ENCODE assay signal across 9 cellular contexts in genomic region chr2:231396058-231396821, GRCh38. TPM values are rescaled to one million over a fixed set of nuclear protein-coding genes. Genes with fewer than 3 reads are reported as not detected.
A peak's percentile ranks its signal among the peaks of the same experiment; 100 is the strongest.
DNase-seq lines count a peak whose midpoint lies in the region; ATAC-seq and TF ChIP-seq lines count a peak whose summit lies in the region.
"Had no signal": no experiment of that assay in that cellular context is flagged by ENCODE, and none has a peak within 500 bp of the region (broad histone marks: within the 10 kb centered on the region; RNA-seq: fewer than 3 reads in every experiment).

No MANE protein-coding gene starts in this region.

- peaks cover 38% of the 10 kb centered on the region for H3K4me1 Mint-ChIP-seq in activated CD8-positive, alpha-beta T cell treated with anti-CD3 and anti-CD28 coated beads, Interleukin-2, amount 10 ng/mL, durations not matched to agents 7 days and 5 days (ENCODE audit: low read depth)
- H3K4me1 Mint-ChIP-seq in activated CD4-positive, alpha-beta memory T cell treated with anti-CD3 and anti-CD28 coated beads for 36 hours (ENCODE audit: low read depth) = peaks cover 17% of the 10 kb centered on the region

- DNase-seq in GM13976 (ENCODE audit: low spot score) (peak; percentile 60), middle frontal gyrus (ENCODE audit: extremely low spot score, low spot score) (no peak)
- no peak for DNase-seq in activated CD8-positive, alpha-beta T cell treated with anti-CD3 and anti-CD28 coated beads, Interleukin-2, amount 10 ng/mL, durations not matched to agents 7 days and 5 days
- DNase-seq in activated CD4-positive, alpha-beta memory T cell treated with anti-CD3 and anti-CD28 coated beads for 36 hours = no peak
- DNase-seq in effector CD8-positive, alpha-beta T cell (lab: John Stamatoyannopoulos, UW) = no peak
- DNase-seq: activated CD4-positive, alpha-beta T cell treated with anti-CD3 and anti-CD28 coated beads, Interleukin-2, amount 50 U/mL, for 1 hour had no signal

- TF ChIP-seq CTCF in GM13976 (IDR thresholded peaks at IDR 0.05; ENCODE audit: borderline replicate concordance, control extremely low read depth, extremely low read depth, insufficient read depth, missing control alignments) = no peak

- no peaks in the 10 kb centered on the region for H3K9me3 Mint-ChIP-seq in activated CD8-positive, alpha-beta T cell treated with anti-CD3 and anti-CD28 coated beads, Interleukin-2, amount 10 ng/mL, durations not matched to agents 7 days and 5 days (ENCODE audit: insufficient read depth)
- no peaks in the 10 kb centered on the region for H3K9me3 Mint-ChIP-seq in activated CD4-positive, alpha-beta memory T cell treated with anti-CD3 and anti-CD28 coated beads for 36 hours

- H3K36me3 ChIP-seq in iPS-18a (ENCODE audit: control insufficient read depth, low read depth, low read length) = peaks cover 13% of the 10 kb centered on the region

- H3K9me3 ChIP-seq in iPS-18a (ENCODE audit: control insufficient read depth, low read depth, low read length) = no peaks in the 10 kb centered on the region

- POLR2A ChIA-PET in activated CD8-positive, alpha-beta T cell treated with anti-CD3 and anti-CD28 coated beads, Interleukin-2, amount 10 ng/mL, durations not matched to agents 7 days and 5 days (lab: Charles Lee) = no interaction called here
- POLR2A ChIA-PET in activated CD4-positive, alpha-beta memory T cell treated with anti-CD3 and anti-CD28 coated beads for 36 hours (lab: Charles Lee) = no interaction called here

- H3K4me3 ChIP-seq in iPS-18a (ENCODE audit: low read length) (peak overlapping the region; percentile 63), skin epidermis (peak overlapping the region; percentile 10 to 53 (median 44))

- peaks cover 11% of the 10 kb centered on the region for H3K36me3 Mint-ChIP-seq in activated CD8-positive, alpha-beta T cell treated with anti-CD3 and anti-CD28 coated beads, Interleukin-2, amount 10 ng/mL, durations not matched to agents 7 days and 5 days (ENCODE audit: low read depth)
- H3K36me3 Mint-ChIP-seq in activated CD4-positive, alpha-beta memory T cell treated with anti-CD3 and anti-CD28 coated beads for 36 hours = no peaks in the 10 kb centered on the region

- no peak for ATAC-seq in activated CD8-positive, alpha-beta T cell treated with anti-CD3 and anti-CD28 coated beads, Interleukin-2, amount 10 ng/mL, durations not matched to agents 7 days and 5 days
- ATAC-seq in HG02870 (IDR thresholded peaks at IDR 0.05; ENCODE audit: unreplicated experiment) = no peak

- H3K4me3 Mint-ChIP-seq in activated CD8-positive, alpha-beta T cell treated with anti-CD3 and anti-CD28 coated beads, Interleukin-2, amount 10 ng/mL, durations not matched to agents 7 days and 5 days = peak overlapping the region; percentile 36
- no peak overlapping the region for H3K4me3 Mint-ChIP-seq in activated CD4-positive, alpha-beta memory T cell treated with anti-CD3 and anti-CD28 coated beads for 36 hours

- intact Hi-C loops in activated CD4-positive, alpha-beta memory T cell treated with anti-CD3 and anti-CD28 coated beads for 36 hours (cut with micrococcal nuclease) = no loop called here

- H3K9ac ChIP-seq in iPS-18a (ENCODE audit: low read length) = peak overlapping the region; percentile 9

- H3K27me3 ChIP-seq in iPS-18a (ENCODE audit: control insufficient read depth, insufficient read depth, low read length) = peaks cover 5% of the 10 kb centered on the region

- in situ Hi-C loops in GM13976 (cut with MboI; ENCODE audit: low sequenced_read_pairs, unreplicated experiment) = no loop called here

- peaks cover 27% of the 10 kb centered on the region for H3K4me1 ChIP-seq in iPS-18a (ENCODE audit: control insufficient read depth, low read depth, low read length)

- H3K27me3 Mint-ChIP-seq in activated CD8-positive, alpha-beta T cell treated with anti-CD3 and anti-CD28 coated beads, Interleukin-2, amount 10 ng/mL, durations not matched to agents 7 days and 5 days (ENCODE audit: low read depth) = peaks cover 16% of the 10 kb centered on the region
- peaks cover 36% of the 10 kb centered on the region for H3K27me3 Mint-ChIP-seq in activated CD4-positive, alpha-beta memory T cell treated with anti-CD3 and anti-CD28 coated beads for 36 hours

- H3K27ac Mint-ChIP-seq in activated CD8-positive, alpha-beta T cell treated with anti-CD3 and anti-CD28 coated beads, Interleukin-2, amount 10 ng/mL, durations not matched to agents 7 days and 5 days = no peak overlapping the region
- no peak overlapping the region for H3K27ac Mint-ChIP-seq in activated CD4-positive, alpha-beta memory T cell treated with anti-CD3 and anti-CD28 coated beads for 36 hours

- H3K27ac ChIP-seq in iPS-18a (ENCODE audit: low read length) (no peak overlapping the region), skin epidermis (peak overlapping the region in 20 of 21 experiments; percentile 30 to 75 (median 60))

- CTCF ChIA-PET in activated CD8-positive, alpha-beta T cell treated with anti-CD3 and anti-CD28 coated beads, Interleukin-2, amount 10 ng/mL, durations not matched to agents 7 days and 5 days (lab: Charles Lee) = interaction anchor here (0.9 to 4.4 kb wide), 2 partner anchors 11 to 169 kb away, joined by 4 to 19 read pairs; no protein-coding TSS in a partner anchor
- CTCF ChIA-PET in activated CD4-positive, alpha-beta memory T cell treated with anti-CD3 and anti-CD28 coated beads for 36 hours (lab: Charles Lee) = interaction anchor here (1.0 to 1.4 kb wide), 4 partner anchors 16 to 572 kb away, joined by 3 to 6 read pairs (median 3); no protein-coding TSS in a partner anchor

RNA-seq across cellular contexts. Expression of gene B3GNT7, which starts 0.7 kb away (rescaled TPM):
- under 1 TPM; 0.26 to 0.34 TPM for total RNA-seq in activated CD8-positive, alpha-beta T cell treated with anti-CD3 and anti-CD28 coated beads, Interleukin-2, amount 10 ng/mL, durations not matched to agents 7 days and 5 days
- total RNA-seq in activated CD4-positive, alpha-beta memory T cell treated with anti-CD3 and anti-CD28 coated beads for 36 hours = not detected
